ENCODE assay signal across 8 cellular contexts in the genomic region with DNA sequence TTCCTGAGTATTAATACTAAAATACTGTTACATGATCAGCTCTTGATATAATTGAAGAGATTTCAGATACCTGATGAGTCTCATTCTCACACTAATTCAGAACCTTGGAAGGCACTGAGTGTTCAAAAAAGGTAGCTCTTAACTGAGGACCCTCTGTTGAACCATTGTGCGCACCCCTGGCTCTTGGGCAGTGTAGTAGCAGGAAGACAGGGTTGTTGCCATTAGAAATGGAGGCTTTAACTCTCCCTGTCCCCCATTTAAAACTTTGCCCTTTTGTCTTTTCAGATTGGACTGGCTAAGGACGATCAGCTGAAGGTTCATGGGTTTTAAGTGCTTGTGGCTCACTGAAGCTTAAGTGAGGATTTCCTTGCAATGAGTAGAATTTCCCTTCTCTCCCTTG. TPM values are rescaled to one million over a fixed set of nuclear protein-coding genes. Genes with fewer than 3 reads are reported as not detected.
DNase-seq lines count a peak whose midpoint lies in the region; TF ChIP-seq lines count a peak whose summit lies in the region.

No MANE protein-coding gene starts in this region.

- no peaks in the 10 kb centered on the region for H3K9me3 ChIP-seq in CD4-positive, alpha-beta memory T cell (ENCODE audit: control insufficient read depth in 1 of 2, low read length in 2 of 2)
- H3K9me3 ChIP-seq in PC-9 (ENCODE audit: insufficient read depth, low read depth) (no peaks in the 10 kb centered on the region), endocrine pancreas (ENCODE audit: control insufficient read depth, low read length) (no peaks in the 10 kb centered on the region), neutrophil (peaks cover 4% of the 10 kb centered on the region)

- peaks cover 48% of the 10 kb centered on the region for H3K36me3 ChIP-seq in CD4-positive, alpha-beta memory T cell (ENCODE audit: insufficient read depth, low read length)
- H3K36me3 ChIP-seq in PC-9 (ENCODE audit: low read depth) (peaks cover 36% of the 10 kb centered on the region), endocrine pancreas (ENCODE audit: control insufficient read depth, insufficient read depth, low read length) (peaks cover 26% of the 10 kb centered on the region), neutrophil (peaks cover 63% of the 10 kb centered on the region)

- CTCF ChIA-PET in CD4-positive, alpha-beta memory T cell (lab: Charles Lee; ENCODE audit: partially characterized antibody), result interaction anchor here (1.3 to 6.4 kb wide), 5 partner anchors 12 to 42 kb away, joined by 3 to 116 read pairs (median 34); no protein-coding TSS in a partner anchor
- CTCF ChIA-PET in PC-9 (lab: Charles Lee), result interaction anchor here (0.6 kb wide), 1 partner anchor 18 kb away, joined by 5 read pairs; no protein-coding TSS in a partner anchor

- H3K9me3 Mint-ChIP-seq in CD4-positive, alpha-beta memory T cell, result peaks cover 0 to 23% (median 0%) of the 10 kb centered on the region in 8 donors

- peaks cover 33 to 63% of the 10 kb centered on the region in 2 donors for H3K36me3 Mint-ChIP-seq in CD4-positive, alpha-beta memory T cell

- H3K79me2 ChIP-seq in PC-9 (ENCODE audit: low read depth), result peaks cover 32% of the 10 kb centered on the region

- no peaks in the 10 kb centered on the region for H3K27me3 ChIP-seq in CD4-positive, alpha-beta memory T cell (ENCODE audit: insufficient read depth, low read length)
- H3K27me3 ChIP-seq in PC-9 (ENCODE audit: insufficient read depth, low read depth) (no peaks in the 10 kb centered on the region; the same call in 1 of the 2 replicates), endocrine pancreas (ENCODE audit: control insufficient read depth, insufficient read depth, low read length) (no peaks in the 10 kb centered on the region), neutrophil (no peaks in the 10 kb centered on the region)

- peak overlapping the region; percentile 99 for H3K4me2 ChIP-seq in PC-9

- H3K4me1 Mint-ChIP-seq in CD4-positive, alpha-beta memory T cell, result peaks cover 19 to 64% (median 34%) of the 10 kb centered on the region in 4 donors

- in situ Hi-C loops in ACHN (cut with HindIII; ENCODE audit: low pct_ligation_motif_present, low pct_unique_long_range_greater_than_20kb, low sequenced_read_pairs), result no loop called here

- intact Hi-C loops in CD4-positive, alpha-beta memory T cell (cut with micrococcal nuclease), result no loop called here
- intact Hi-C loops in PC-9 (cut with micrococcal nuclease; ENCODE audit: unreplicated experiment), result no loop called here

- H3K9me2 ChIP-seq in PC-9 (ENCODE audit: insufficient read depth), result no peaks in the 10 kb centered on the region

- H4K20me1 ChIP-seq in PC-9 (ENCODE audit: insufficient read depth), result peaks cover 35% of the 10 kb centered on the region

- H3K4me3 Mint-ChIP-seq in CD4-positive, alpha-beta memory T cell, result peak overlapping the region; percentile 95 to 98 (median 96)

- H3K27ac ChIP-seq in CD4-positive, alpha-beta memory T cell (ENCODE audit: low read depth, low read length), result peak overlapping the region; percentile 99
- peak overlapping the region; percentile 99 for H3K27ac ChIP-seq in PC-9
- H3K27ac ChIP-seq in neutrophil, result peak overlapping the region; percentile 97

- TF ChIP-seq CTCF in PC-9 (conservative IDR thresholded peaks at IDR 0.05) (no peak), neutrophil (IDR thresholded peaks at IDR 0.05) (no peak)

- H3K4me3 ChIP-seq in CD4-positive, alpha-beta memory T cell (ENCODE audit: low read length in 2 of 2), result peak overlapping the region in 1 of 2 donors; percentile 89
- H3K4me3 ChIP-seq in PC-9, result peak overlapping the region; percentile 88
- H3K4me3 ChIP-seq in endocrine pancreas (ENCODE audit: control insufficient read depth, insufficient read depth, low read length), result peak overlapping the region; percentile 96
- H3K4me3 ChIP-seq in neutrophil (ENCODE audit: low read depth in 1 of 2, low read length in 1 of 2), result peak overlapping the region in 1 of 2 experiments; percentile 84

- POLR2A ChIA-PET in CD4-positive, alpha-beta memory T cell (lab: Charles Lee; ENCODE audit: partially characterized antibody), result interaction anchor here (0.6 to 10.2 kb wide), 19 partner anchors 11 to 1577 kb away, joined by 3 to 576 read pairs (median 11); partner anchors contain the start of genes ACLY, DNAJC7, KLHL11 and KRTAP16-1
- POLR2A ChIA-PET in PC-9 (lab: Charles Lee; ENCODE audit: unreplicated experiment), result no interaction called here

- peaks cover 36% of the 10 kb centered on the region for H3K4me1 ChIP-seq in CD4-positive, alpha-beta memory T cell (ENCODE audit: insufficient read depth, low read length)
- peaks cover 23% of the 10 kb centered on the region for H3K4me1 ChIP-seq in PC-9 (replicated peaks; ENCODE audit: insufficient read depth)
- H3K4me1 ChIP-seq in endocrine pancreas (ENCODE audit: control insufficient read depth, insufficient read depth, low read length), result peaks cover 11% of the 10 kb centered on the region
- peaks cover 24 to 32% of the 10 kb centered on the region in 2 experiments for H3K4me1 ChIP-seq in neutrophil (ENCODE audit: control insufficient read depth in 1 of 2, insufficient read depth in 1 of 2, low read depth in 1 of 2, low read length in 1 of 2)

- H3F3A ChIP-seq in PC-9 (ENCODE audit: insufficient read depth, low read depth), result peaks cover 73% of the 10 kb centered on the region

- DNase-seq in CD4-positive, alpha-beta memory T cell, result peak in 1 of 5 donors; percentile 14
- DNase-seq in PC-9 (no peak), ACHN (no peak), hepatic stellate cell (ENCODE audit: low spot score) (no peak), NCI-H2196 treated with DMSO at 0.1 percent for 48 hours (lab: John Stamatoyannopoulos, UW; ENCODE audit: unreplicated experiment) (no peak)
- DNase-seq in stimulated activated naive CD4-positive, alpha-beta T cell treated with Interleukin-2 at 50 U/mL for 16 hours (lab: John Stamatoyannopoulos, UW), result no peak

- H3K27ac Mint-ChIP-seq in CD4-positive, alpha-beta memory T cell, result peak overlapping the region; percentile 99 to 100 (median 100)

- H2AFZ ChIP-seq in PC-9, result no peak overlapping the region

- no TSS peak for BruUV-seq in PC-9 (replicated peaks; lab: Mats Ljungman, UMichigan)

- peak overlapping the region; percentile 30 for H3K9ac ChIP-seq in endocrine pancreas (ENCODE audit: control insufficient read depth, insufficient read depth, low read length)

- no peaks in the 10 kb centered on the region for H3K27me3 Mint-ChIP-seq in CD4-positive, alpha-beta memory T cell

RNA-seq across cellular contexts. Expression of gene EIF1, which starts 1.8 kb away (rescaled TPM):
- total RNA-seq in CD4-positive, alpha-beta memory T cell, result 100 to 1,000 TPM; 776 to 839 TPM
- 1,000 to 10,000 TPM; 1,081 to 1,611 TPM for polyA plus RNA-seq in CD4-positive, alpha-beta memory T cell
- total RNA-seq in PC-9 (2021), result 775 and 874 TPM in 2 replicates

RNA-seq across cellular contexts. Expression of gene GAST, which starts 21.6 kb away (rescaled TPM):
- total RNA-seq in CD4-positive, alpha-beta memory T cell, result not detected
- not detected for polyA plus RNA-seq in CD4-positive, alpha-beta memory T cell
- 0.87 TPM in 1 of 2 replicates, not detected in the other for total RNA-seq in PC-9 (2021)

RNA-seq across cellular contexts. Expression of gene HAP1, which starts 43.9 kb away (rescaled TPM):
- under 1 TPM; 0.29 to 0.33 TPM for total RNA-seq in CD4-positive, alpha-beta memory T cell
- not detected for polyA plus RNA-seq in CD4-positive, alpha-beta memory T cell
- 1.1 and 2.2 TPM in 2 replicates for total RNA-seq in PC-9 (2021)
